26 cellular contexts compared by ENCODE assay signal in the genomic region with DNA sequence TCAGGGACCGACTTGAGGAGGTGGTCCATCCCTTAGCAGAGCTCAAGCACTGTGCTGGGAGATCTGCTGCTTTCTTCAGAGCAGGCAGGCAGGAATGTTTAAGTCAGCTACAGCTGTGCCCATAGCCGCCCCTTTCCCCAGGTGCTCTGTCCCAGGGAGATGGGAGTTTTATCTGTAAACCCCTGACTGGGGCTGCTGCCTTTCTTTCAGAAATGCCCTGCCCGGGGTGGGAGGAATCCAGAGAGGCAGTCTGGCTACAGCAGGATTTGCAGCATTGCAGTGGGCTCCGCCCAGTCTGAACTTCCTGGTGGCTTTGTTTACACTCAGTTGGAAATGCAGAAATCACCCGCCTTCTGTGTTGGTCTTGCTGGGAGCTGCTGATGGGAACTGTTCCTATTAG. TPM values are rescaled to one million over a fixed set of nuclear protein-coding genes. Genes with fewer than 3 reads are reported as not detected.
DNase-seq lines count a peak whose midpoint lies in the region; ATAC-seq and TF ChIP-seq lines count a peak whose summit lies in the region.
"Had no signal": no experiment of that assay in that cellular context is flagged by ENCODE, and none has a peak within 500 bp of the region (broad histone marks: within the 10 kb centered on the region; RNA-seq: fewer than 3 reads in every experiment).

No MANE protein-coding gene starts in this region.

- no peak overlapping the region for H3K4me3 Mint-ChIP-seq in Calu3 (ENCODE audit: low read depth, unreplicated experiment)
- no peak overlapping the region for H3K4me3 Mint-ChIP-seq in endodermal cell
- H3K4me3 Mint-ChIP-seq: activated B cell treated with CpG ODN at 0.5 μM for 24 hours; activated naive CD4-positive, alpha-beta T cell treated with anti-CD3 and anti-CD28 coated beads for 36 hours; brain had no signal

- no peak overlapping the region for H2AK9ac ChIP-seq in IMR-90 (replicated peaks; ENCODE audit: low read depth, low read length, poor library complexity)

- no peak overlapping the region for H4K8ac ChIP-seq in IMR-90 (ENCODE audit: low read depth in 2 of 2, low read length in 2 of 2)
- no peak overlapping the region for H4K8ac ChIP-seq in neuronal stem cell (ENCODE audit: low read depth, low read length)

- dilution Hi-C loops in IMR-90 (cut with HindIII; ENCODE audit: low sequenced_read_pairs, unreplicated experiment) = no loop called here

- no peak overlapping the region for H4K5ac ChIP-seq in IMR-90 (ENCODE audit: low read depth, low read length)

- no peaks in the 10 kb centered on the region for H3K27me3 ChIP-seq in IMR-90 (ENCODE audit: control insufficient read depth, insufficient read depth, low read length)
- no peaks in the 10 kb centered on the region for H3K27me3 ChIP-seq in endodermal cell (ENCODE audit: control insufficient read depth, insufficient read depth, low read length, poor library complexity, severe bottlenecking)
- no peaks in the 10 kb centered on the region for H3K27me3 ChIP-seq in neuronal stem cell (ENCODE audit: control insufficient read depth in 3 of 3, insufficient read depth in 3 of 3, low read depth in 1 of 3, low read length in 3 of 3)
- H3K27me3 ChIP-seq: BE2C had no signal

- H2AFZ ChIP-seq in IMR-90 (replicated peaks; ENCODE audit: low read length, poor library complexity) (no peak overlapping the region), neuronal stem cell (ENCODE audit: low read length) (peak overlapping the region; percentile 23)

- H3K4me1 Mint-ChIP-seq in Calu3 (ENCODE audit: low read depth, unreplicated experiment) = no peaks in the 10 kb centered on the region
- no peaks in the 10 kb centered on the region for H3K4me1 Mint-ChIP-seq in endodermal cell
- H3K4me1 Mint-ChIP-seq: activated B cell treated with CpG ODN at 0.5 μM for 24 hours had no signal

- H3K4me1 ChIP-seq in IMR-90 (ENCODE audit: control insufficient read depth, insufficient read depth, low read length) (peaks cover 6% of the 10 kb centered on the region), endodermal cell (ENCODE audit: control insufficient read depth, insufficient read depth, low read length) (no peaks in the 10 kb centered on the region), neuronal stem cell (ENCODE audit: control insufficient read depth in 2 of 2, insufficient read depth in 1 of 2, low read depth in 1 of 2, low read length in 2 of 2) (peaks cover 2 to 5% of the 10 kb centered on the region in 2 donors)
- H3K4me1 ChIP-seq: BE2C, prostate gland had no signal

- no peaks in the 10 kb centered on the region for H4K20me1 ChIP-seq in IMR-90 (ENCODE audit: insufficient read depth, low read length)

- TF ChIP-seq CTCF in Calu3 (IDR thresholded peaks at IDR 0.05; ENCODE audit: unreplicated experiment) = no peak
- TF ChIP-seq CTCF in IMR-90 (conservative IDR thresholded peaks at IDR 0.05; ENCODE audit: low read depth, low read length) = no peak
- TF ChIP-seq CTCF in endodermal cell (conservative IDR thresholded peaks at IDR 0.05) = no peak

- H2AK5ac ChIP-seq in IMR-90 (ENCODE audit: low read depth, low read length) (peak overlapping the region; percentile 50; the same call in 1 of the 2 replicates), neuronal stem cell (ENCODE audit: low read depth, low read length) (no peak overlapping the region)

- H3K27me3 Mint-ChIP-seq in Calu3 (ENCODE audit: unreplicated experiment) (no peaks in the 10 kb centered on the region), endodermal cell (ENCODE audit: insufficient read depth) (no peaks in the 10 kb centered on the region)
- H3K27me3 Mint-ChIP-seq: activated B cell treated with CpG ODN at 0.5 μM for 24 hours had no signal

- TF ChIP-seq POLR2A in IMR-90 (IDR thresholded peaks at IDR 0.05; ENCODE audit: low read depth, low read length) = no peak

- H2BK5ac ChIP-seq in IMR-90 (ENCODE audit: low read depth, low read length, poor library complexity, severe bottlenecking) = no peak overlapping the region
- no peak overlapping the region for H2BK5ac ChIP-seq in neuronal stem cell (ENCODE audit: low read length)

- H3K14ac ChIP-seq in IMR-90 (replicated peaks; ENCODE audit: low read depth, low read length) = no peak overlapping the region
- no peak overlapping the region for H3K14ac ChIP-seq in neuronal stem cell (ENCODE audit: low read length)

- no peak overlapping the region for H3K4ac ChIP-seq in IMR-90 (ENCODE audit: low read depth, low read length)
- H3K4ac ChIP-seq in neuronal stem cell (ENCODE audit: low read length) = no peak overlapping the region

- TF ChIP-seq RAD21 in IMR-90 (IDR thresholded peaks at IDR 0.05; ENCODE audit: low read length) = no peak

- H3K23ac ChIP-seq in IMR-90 (ENCODE audit: low read depth, low read length) (no peak overlapping the region), neuronal stem cell (ENCODE audit: low read depth, low read length, poor library complexity) (no peak overlapping the region)

- no peak overlapping the region for H3K4me2 ChIP-seq in IMR-90 (ENCODE audit: low read depth, low read length)
- no peak overlapping the region for H3K4me2 ChIP-seq in neuronal stem cell (ENCODE audit: insufficient read depth, low read length, poor library complexity, severe bottlenecking)

- no peak overlapping the region for H2BK20ac ChIP-seq in IMR-90 (ENCODE audit: low read depth, low read length)

- H3K9ac ChIP-seq in IMR-90 (ENCODE audit: low read depth, low read length) (no peak overlapping the region), endodermal cell (ENCODE audit: extremely low read depth, low read length, poor library complexity, severe bottlenecking) (no peak overlapping the region), neuronal stem cell (ENCODE audit: low read depth, low read length, poor library complexity) (no peak overlapping the region)

- H3K18ac ChIP-seq in IMR-90 (ENCODE audit: low read depth, low read length) = no peak overlapping the region
- H3K18ac ChIP-seq in neuronal stem cell (ENCODE audit: low read length) = no peak overlapping the region

- H3K9me3 ChIP-seq in IMR-90 (ENCODE audit: control insufficient read depth, insufficient read depth, low read length) (peaks cover 6% of the 10 kb centered on the region), endodermal cell (ENCODE audit: control insufficient read depth, low read length) (peaks cover 23% of the 10 kb centered on the region), neuronal stem cell (replicated peaks in 1 of 2; ENCODE audit: control insufficient read depth in 2 of 2, insufficient read depth in 1 of 2, low read depth in 1 of 2, low read length in 2 of 2) (peaks cover 5 to 14% of the 10 kb centered on the region in 2 donors)
- H3K9me3 ChIP-seq: BE2C, prostate gland had no signal

- H3K27ac ChIP-seq in IMR-90 (ENCODE audit: insufficient read depth, low read length) (no peak overlapping the region), endodermal cell (ENCODE audit: low read depth, low read length) (no peak overlapping the region), neuronal stem cell (replicated peaks; ENCODE audit: low read length) (no peak overlapping the region)
- H3K27ac ChIP-seq: epithelial cell of prostate, HL-60, prostate gland had no signal

- H3K9me3 Mint-ChIP-seq in Calu3 (ENCODE audit: low read depth, unreplicated experiment) (peaks cover 7% of the 10 kb centered on the region), endodermal cell (peaks cover 49% of the 10 kb centered on the region)

- H3K4me3 ChIP-seq in IMR-90 (ENCODE audit: insufficient read depth, low read depth, low read length) (no peak overlapping the region), endodermal cell (ENCODE audit: low read length) (no peak overlapping the region), neuronal stem cell (ENCODE audit: low read length in 2 of 2) (no peak overlapping the region)
- H3K4me3 ChIP-seq: prostate gland had no signal

- no peak overlapping the region for H4K91ac ChIP-seq in IMR-90 (ENCODE audit: insufficient read depth, low read depth, low read length)
- no peak overlapping the region for H4K91ac ChIP-seq in neuronal stem cell (ENCODE audit: low read depth, low read length, poor library complexity)

- no peak overlapping the region for H2BK12ac ChIP-seq in neuronal stem cell (ENCODE audit: low read length)

- ATAC-seq in IMR-90 (ENCODE audit: low read depth) (no peak), GM21528 (IDR thresholded peaks at IDR 0.05; ENCODE audit: low FRiP score, unreplicated experiment) (no peak), GM18502 (IDR thresholded peaks at IDR 0.05; ENCODE audit: poor library complexity, unreplicated experiment) (no peak)
- ATAC-seq: Panc1; stimulated activated naive CD8-positive, alpha-beta T cell treated with anti-CD3 and anti-CD28 coated beads, Interleukin-15, Interleukin-2, amounts not matched to agents 100 U/mL and 50 U/mL, for 24 hours had no signal

- H3K79me1 ChIP-seq in IMR-90 (ENCODE audit: low read depth in 1 of 2, low read length in 2 of 2) (no peaks in the 10 kb centered on the region), neuronal stem cell (ENCODE audit: low read depth, low read length) (no peaks in the 10 kb centered on the region)

- BruUV-seq in Calu3 (replicated peaks; lab: Mats Ljungman, UMichigan) (no TSS peak), IMR-90 (replicated peaks; lab: Mats Ljungman, UMichigan) (no TSS peak)

- DNase-seq in Calu3 (peak; percentile 6), IMR-90 (no peak), endodermal cell (peak; percentile 55), neuronal stem cell (ENCODE audit: low spot score) (no peak), NCI-H1092 (lab: John Stamatoyannopoulos, UW) (no peak)
- DNase-seq: ACHN; activated B cell treated with CpG ODN at 0.5 μM for 24 hours; activated naive CD4-positive, alpha-beta T cell treated with anti-CD3 and anti-CD28 coated beads for 36 hours; BE2C; DMS79; GF-D8; NCI-H1092 treated with DMSO at 0.1 percent for 48 hours; NCI-H187; NCI-H2171 treated with DMSO at 0.1 percent for 48 hours; NCI-H524; SIG-M5; stimulated activated naive CD8-positive, alpha-beta T cell treated with anti-CD3 and anti-CD28 coated beads, Interleukin-15, Interleukin-2, amounts not matched to agents 100 U/mL and 50 U/mL, for 24 hours; SW 1271; T1000 had no signal

- no peak overlapping the region for H3K27ac Mint-ChIP-seq in Calu3 (ENCODE audit: unreplicated experiment)
- H3K27ac Mint-ChIP-seq in endodermal cell = no peak overlapping the region
- H3K27ac Mint-ChIP-seq: activated B cell treated with CpG ODN at 0.5 μM for 24 hours; activated naive CD4-positive, alpha-beta T cell treated with anti-CD3 and anti-CD28 coated beads for 36 hours; brain had no signal

- CTCF ChIA-PET in Calu3 (lab: Charles Lee) = no interaction called here
- CTCF ChIA-PET in IMR-90 (lab: Yijun Ruan, JAX) = no interaction called here

- WGBS in IMR-90 (ENCODE audit: extremely low coverage in 2 of 2, insufficient read length in 1 of 2), 2 experiments = 92% methylated on average over 2 of the region's 5 CpGs; no CpG with 5 or more reads in 1 of the 2 experiments
- 72 to 89% methylated on average over 3 to 5 of the region's 5 CpGs for WGBS in endodermal cell (ENCODE audit: insufficient coverage in 1 of 2, insufficient read length in 1 of 2), 2 experiments
- no CpG with 5 or more reads among the region's 5 CpGs for WGBS in neuronal stem cell (ENCODE audit: extremely low coverage in 2 of 2, insufficient read length in 2 of 2, insufficient replicate concordance in 1 of 2), 2 donors

- POLR2A ChIA-PET in IMR-90 (lab: Charles Lee; ENCODE audit: unreplicated experiment) = no interaction called here

- H2BK120ac ChIP-seq in IMR-90 (ENCODE audit: low read depth, low read length) = no peak overlapping the region
- no peak overlapping the region for H2BK120ac ChIP-seq in neuronal stem cell (ENCODE audit: low read depth, low read length)

- 0 out of 2 replicates have a peak, but pooled peaks cover 2% of the 10 kb centered on the region for H3K9me1 ChIP-seq in IMR-90 (ENCODE audit: insufficient read depth, low read length)

- H3K36me3 ChIP-seq in IMR-90 (ENCODE audit: control insufficient read depth, insufficient read depth, low read length) (no peaks in the 10 kb centered on the region), endodermal cell (ENCODE audit: control insufficient read depth, insufficient read depth, low read length) (no peaks in the 10 kb centered on the region), neuronal stem cell (replicated peaks in 1 of 2; ENCODE audit: control insufficient read depth in 2 of 2, insufficient read depth in 2 of 2, low read length in 2 of 2) (no peaks in the 10 kb centered on the region)
- H3K36me3 ChIP-seq: BE2C, prostate gland had no signal

- H3K36me3 Mint-ChIP-seq in Calu3 (ENCODE audit: insufficient read depth, unreplicated experiment) (no peaks in the 10 kb centered on the region), endodermal cell (ENCODE audit: low read depth) (peaks cover 4% of the 10 kb centered on the region)

- intact Hi-C loops in Calu3 (cut with micrococcal nuclease; ENCODE audit: unreplicated experiment) (no loop called here), IMR-90 (cut with micrococcal nuclease) (no loop called here)

- in situ Hi-C loops in IMR-90 (cut with MboI; ENCODE audit: low sequenced_read_pairs) = no loop called here

- H2BK15ac ChIP-seq in IMR-90 (ENCODE audit: low read depth, low read length) = no peak overlapping the region
- H2BK15ac ChIP-seq in neuronal stem cell (ENCODE audit: low read length) = no peak overlapping the region

- H3K56ac ChIP-seq in IMR-90 (ENCODE audit: extremely low read depth, insufficient read depth, low read length) = no peak overlapping the region

RNA-seq across cellular contexts. Expression of a gene that starts 51.2 kb away (rescaled TPM):
- total RNA-seq in Calu3 (2022) (20.2 and 24.3 TPM in 2 replicates), IMR-90 (2012; rRNA removed) (187 and 213 TPM in 2 replicates), endodermal cell (10 to 100 TPM; 43.5 to 72.8 TPM)
- 27.0 and 31.2 TPM in 2 replicates for polyA plus RNA-seq in IMR-90 (2012; rRNA removed)
- 4.9 and 6.8 TPM in 2 replicates for polyA plus RNA-seq in IMR-90 (2012; cell fraction: cytosol; rRNA removed)
- polyA plus RNA-seq in IMR-90 (2012; cell fraction: nucleus; rRNA removed; ENCODE audit: low replicate concordance) = 2.4 and 22.8 TPM in 2 replicates
- polyA plus RNA-seq in endodermal cell (2013, experiment 1 of 2) = 36.0 TPM
- polyA plus RNA-seq in endodermal cell (2013, experiment 2 of 2) = 34.7 TPM
- 20.7 TPM for polyA plus RNA-seq in neuronal stem cell (2013, experiment 1 of 2)
- polyA plus RNA-seq in neuronal stem cell (2013, experiment 2 of 2) = 21.0 TPM
- total RNA-seq: activated B cell treated with CpG ODN at 0.5 μM for 24 hours had no signal

Comparison
In these comparisons a context has a peak if more than half of its experiments do, and no peak if none do; other contexts are left out.
1. DNase-seq: peak in Calu3 (single experiment) and endodermal cell (single experiment); none in IMR-90 (single experiment), neuronal stem cell (single experiment) and NCI-H1092 (single experiment).